In the genomic region with DNA sequence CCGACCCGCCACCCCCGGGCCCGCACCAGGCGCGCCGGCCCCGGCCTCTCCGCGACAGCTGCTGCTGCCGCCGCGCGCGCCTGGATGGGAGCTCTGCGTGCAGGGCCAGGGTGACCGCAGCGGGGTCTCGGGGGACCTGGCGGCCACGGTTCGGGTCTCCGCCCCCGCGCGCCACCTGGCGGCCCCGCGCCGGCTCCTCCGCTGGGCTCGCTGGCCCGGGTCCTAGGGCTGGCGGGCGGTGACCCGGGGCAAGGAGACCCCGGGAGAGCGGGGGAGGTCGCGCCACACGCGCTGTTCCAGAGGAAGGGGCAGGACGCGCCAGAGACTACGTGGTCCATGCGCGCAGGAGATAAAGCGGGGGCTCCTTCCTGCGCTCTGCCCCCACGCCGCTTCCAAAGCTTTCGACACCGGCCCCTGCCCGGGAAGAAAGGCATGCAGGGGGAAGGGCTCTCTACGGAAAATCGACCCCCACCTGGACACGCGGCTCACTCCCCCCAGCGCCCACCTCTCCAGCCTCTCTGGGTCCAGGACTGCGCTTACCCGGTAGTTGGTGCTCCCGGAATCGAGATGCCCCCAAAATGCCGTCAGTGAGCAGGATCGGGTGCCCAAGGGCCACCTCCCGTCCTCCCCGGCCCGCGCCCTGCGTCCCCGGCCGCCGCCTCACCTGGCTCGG, we compare ENCODE assay signal across 1 cellular context.
TF ChIP-seq lines count a peak whose summit lies in the region.

No MANE protein-coding gene starts in this region.

TF ChIP-seq in HEK293, 187 proteins besides CTCF, POLR2A, EP300 and RAD21 (continued from another document and continues in another):
- TF ChIP-seq, protein P1, sequence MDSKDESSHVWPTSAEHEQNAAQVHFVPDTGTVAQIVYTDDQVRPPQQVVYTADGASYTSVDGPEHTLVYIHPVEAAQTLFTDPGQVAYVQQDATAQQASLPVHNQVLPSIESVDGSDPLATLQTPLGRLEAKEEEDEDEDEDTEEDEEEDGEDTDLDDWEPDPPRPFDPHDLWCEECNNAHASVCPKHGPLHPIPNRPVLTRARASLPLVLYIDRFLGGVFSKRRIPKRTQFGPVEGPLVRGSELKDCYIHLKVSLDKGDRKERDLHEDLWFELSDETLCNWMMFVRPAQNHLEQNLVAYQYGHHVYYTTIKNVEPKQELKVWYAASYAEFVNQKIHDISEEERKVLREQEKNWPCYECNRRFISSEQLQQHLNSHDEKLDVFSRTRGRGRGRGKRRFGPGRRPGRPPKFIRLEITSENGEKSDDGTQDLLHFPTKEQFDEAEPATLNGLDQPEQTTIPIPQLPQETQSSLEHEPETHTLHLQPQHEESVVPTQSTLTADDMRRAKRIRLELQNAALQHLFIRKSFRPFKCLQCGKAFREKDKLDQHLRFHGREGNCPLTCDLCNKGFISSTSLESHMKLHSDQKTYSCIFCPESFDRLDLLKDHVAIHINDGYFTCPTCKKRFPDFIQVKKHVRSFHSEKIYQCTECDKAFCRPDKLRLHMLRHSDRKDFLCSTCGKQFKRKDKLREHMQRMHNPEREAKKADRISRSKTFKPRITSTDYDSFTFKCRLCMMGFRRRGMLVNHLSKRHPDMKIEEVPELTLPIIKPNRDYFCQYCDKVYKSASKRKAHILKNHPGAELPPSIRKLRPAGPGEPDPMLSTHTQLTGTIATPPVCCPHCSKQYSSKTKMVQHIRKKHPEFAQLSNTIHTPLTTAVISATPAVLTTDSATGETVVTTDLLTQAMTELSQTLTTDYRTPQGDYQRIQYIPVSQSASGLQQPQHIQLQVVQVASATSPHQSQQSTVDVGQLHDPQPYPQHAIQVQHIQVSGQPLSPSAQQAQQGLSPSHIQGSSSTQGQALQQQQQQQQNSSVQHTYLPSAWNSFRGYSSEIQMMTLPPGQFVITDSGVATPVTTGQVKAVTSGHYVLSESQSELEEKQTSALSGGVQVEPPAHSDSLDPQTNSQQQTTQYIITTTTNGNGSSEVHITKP (tag by site-specific recombination; IDR thresholded peaks at IDR 0.05), result no peak
- TF ChIP-seq ZNF48 (tag by site-specific recombination; IDR thresholded peaks at IDR 0.05) (no peak), ZBTB8A (tag by site-specific recombination; IDR thresholded peaks at IDR 0.05) (peak; percentile 18; the same call in 1 of the 2 replicates), ZNF335 (tag by site-specific recombination; conservative IDR thresholded peaks at IDR 0.05) (peak; percentile 63), YY1 (tag by site-specific recombination; IDR thresholded peaks at IDR 0.05) (no peak), ZFHX2 (tag by site-specific recombination; conservative IDR thresholded peaks at IDR 0.05) (peak; percentile 56), REPIN1 (tag by site-specific recombination; IDR thresholded peaks at IDR 0.05; ENCODE audit: low read depth) (no peak), ZBTB7A (tag by site-specific recombination; IDR thresholded peaks at IDR 0.05; ENCODE audit: low read depth) (0 out of 2 replicates have a peak, but pooled peaks have one; percentile 34), GLIS1 (tag by site-specific recombination; IDR thresholded peaks at IDR 0.05) (peak; percentile 63), PRDM1 (tag by site-specific recombination; IDR thresholded peaks at IDR 0.05) (no peak), ZNF311 (tag by site-specific recombination; IDR thresholded peaks at IDR 0.05; ENCODE audit: borderline replicate concordance) (no peak), ZNF155 (tag by site-specific recombination; IDR thresholded peaks at IDR 0.05) (no peak), ZNF510 (tag by site-specific recombination; IDR thresholded peaks at IDR 0.05; ENCODE audit: insufficient replicate concordance) (no peak), ZNF223 (tag by site-specific recombination; IDR thresholded peaks at IDR 0.05) (peak; percentile 77), RBAK (tag by site-specific recombination; IDR thresholded peaks at IDR 0.05) (no peak), ZBTB48 (tag by site-specific recombination; IDR thresholded peaks at IDR 0.05) (peak; percentile 26; the same call in 1 of the 2 replicates), ZNF549 (tag by site-specific recombination; IDR thresholded peaks at IDR 0.05) (no peak), GLIS2 (tag by site-specific recombination; IDR thresholded peaks at IDR 0.05) (peak; percentile 67), SETDB1 (IDR thresholded peaks at IDR 0.05; ENCODE audit: insufficient read length, low read length) (no peak), ZNF266 (tag by site-specific recombination; IDR thresholded peaks at IDR 0.05; ENCODE audit: low read depth) (no peak), ZNF555 (tag by site-specific recombination; conservative IDR thresholded peaks at IDR 0.05) (no peak), ZNF664 (tag by site-specific recombination; IDR thresholded peaks at IDR 0.05) (no peak), ZNF391 (tag by site-specific recombination; IDR thresholded peaks at IDR 0.05; ENCODE audit: borderline replicate concordance, low read depth) (0 out of 2 replicates have a peak, but pooled peaks have one; percentile 27), ZSCAN23 (tag by site-specific recombination; IDR thresholded peaks at IDR 0.05) (no peak), ZEB2 (tag by site-specific recombination; IDR thresholded peaks at IDR 0.05) (0 out of 2 replicates have a peak, but pooled peaks have one; percentile 34), ZNF354C (tag by site-specific recombination; IDR thresholded peaks at IDR 0.05; ENCODE audit: borderline replicate concordance, low read depth) (no peak), ZNF341 (tag by site-specific recombination; IDR thresholded peaks at IDR 0.05; ENCODE audit: low read depth) (peak; percentile 41; the same call in 1 of the 2 replicates)
- TF ChIP-seq, protein P2, sequence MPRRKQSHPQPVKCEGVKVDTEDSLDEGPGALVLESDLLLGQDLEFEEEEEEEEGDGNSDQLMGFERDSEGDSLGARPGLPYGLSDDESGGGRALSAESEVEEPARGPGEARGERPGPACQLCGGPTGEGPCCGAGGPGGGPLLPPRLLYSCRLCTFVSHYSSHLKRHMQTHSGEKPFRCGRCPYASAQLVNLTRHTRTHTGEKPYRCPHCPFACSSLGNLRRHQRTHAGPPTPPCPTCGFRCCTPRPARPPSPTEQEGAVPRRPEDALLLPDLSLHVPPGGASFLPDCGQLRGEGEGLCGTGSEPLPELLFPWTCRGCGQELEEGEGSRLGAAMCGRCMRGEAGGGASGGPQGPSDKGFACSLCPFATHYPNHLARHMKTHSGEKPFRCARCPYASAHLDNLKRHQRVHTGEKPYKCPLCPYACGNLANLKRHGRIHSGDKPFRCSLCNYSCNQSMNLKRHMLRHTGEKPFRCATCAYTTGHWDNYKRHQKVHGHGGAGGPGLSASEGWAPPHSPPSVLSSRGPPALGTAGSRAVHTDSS (tag by site-specific recombination; IDR thresholded peaks at IDR 0.05), result no peak
- TF ChIP-seq, protein P3, sequence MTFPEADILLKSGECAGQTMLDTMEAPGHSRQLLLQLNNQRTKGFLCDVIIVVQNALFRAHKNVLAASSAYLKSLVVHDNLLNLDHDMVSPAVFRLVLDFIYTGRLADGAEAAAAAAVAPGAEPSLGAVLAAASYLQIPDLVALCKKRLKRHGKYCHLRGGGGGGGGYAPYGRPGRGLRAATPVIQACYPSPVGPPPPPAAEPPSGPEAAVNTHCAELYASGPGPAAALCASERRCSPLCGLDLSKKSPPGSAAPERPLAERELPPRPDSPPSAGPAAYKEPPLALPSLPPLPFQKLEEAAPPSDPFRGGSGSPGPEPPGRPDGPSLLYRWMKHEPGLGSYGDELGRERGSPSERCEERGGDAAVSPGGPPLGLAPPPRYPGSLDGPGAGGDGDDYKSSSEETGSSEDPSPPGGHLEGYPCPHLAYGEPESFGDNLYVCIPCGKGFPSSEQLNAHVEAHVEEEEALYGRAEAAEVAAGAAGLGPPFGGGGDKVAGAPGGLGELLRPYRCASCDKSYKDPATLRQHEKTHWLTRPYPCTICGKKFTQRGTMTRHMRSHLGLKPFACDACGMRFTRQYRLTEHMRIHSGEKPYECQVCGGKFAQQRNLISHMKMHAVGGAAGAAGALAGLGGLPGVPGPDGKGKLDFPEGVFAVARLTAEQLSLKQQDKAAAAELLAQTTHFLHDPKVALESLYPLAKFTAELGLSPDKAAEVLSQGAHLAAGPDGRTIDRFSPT (tag by site-specific recombination; IDR thresholded peaks at IDR 0.05), result 0 out of 2 replicates have a peak, but pooled peaks have one; percentile 14
- TF ChIP-seq, protein P4, sequence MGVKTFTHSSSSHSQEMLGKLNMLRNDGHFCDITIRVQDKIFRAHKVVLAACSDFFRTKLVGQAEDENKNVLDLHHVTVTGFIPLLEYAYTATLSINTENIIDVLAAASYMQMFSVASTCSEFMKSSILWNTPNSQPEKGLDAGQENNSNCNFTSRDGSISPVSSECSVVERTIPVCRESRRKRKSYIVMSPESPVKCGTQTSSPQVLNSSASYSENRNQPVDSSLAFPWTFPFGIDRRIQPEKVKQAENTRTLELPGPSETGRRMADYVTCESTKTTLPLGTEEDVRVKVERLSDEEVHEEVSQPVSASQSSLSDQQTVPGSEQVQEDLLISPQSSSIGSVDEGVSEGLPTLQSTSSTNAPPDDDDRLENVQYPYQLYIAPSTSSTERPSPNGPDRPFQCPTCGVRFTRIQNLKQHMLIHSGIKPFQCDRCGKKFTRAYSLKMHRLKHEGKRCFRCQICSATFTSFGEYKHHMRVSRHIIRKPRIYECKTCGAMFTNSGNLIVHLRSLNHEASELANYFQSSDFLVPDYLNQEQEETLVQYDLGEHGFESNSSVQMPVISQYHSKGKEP (tag by site-specific recombination; IDR thresholded peaks at IDR 0.05), result no peak
- TF ChIP-seq, protein P5, sequence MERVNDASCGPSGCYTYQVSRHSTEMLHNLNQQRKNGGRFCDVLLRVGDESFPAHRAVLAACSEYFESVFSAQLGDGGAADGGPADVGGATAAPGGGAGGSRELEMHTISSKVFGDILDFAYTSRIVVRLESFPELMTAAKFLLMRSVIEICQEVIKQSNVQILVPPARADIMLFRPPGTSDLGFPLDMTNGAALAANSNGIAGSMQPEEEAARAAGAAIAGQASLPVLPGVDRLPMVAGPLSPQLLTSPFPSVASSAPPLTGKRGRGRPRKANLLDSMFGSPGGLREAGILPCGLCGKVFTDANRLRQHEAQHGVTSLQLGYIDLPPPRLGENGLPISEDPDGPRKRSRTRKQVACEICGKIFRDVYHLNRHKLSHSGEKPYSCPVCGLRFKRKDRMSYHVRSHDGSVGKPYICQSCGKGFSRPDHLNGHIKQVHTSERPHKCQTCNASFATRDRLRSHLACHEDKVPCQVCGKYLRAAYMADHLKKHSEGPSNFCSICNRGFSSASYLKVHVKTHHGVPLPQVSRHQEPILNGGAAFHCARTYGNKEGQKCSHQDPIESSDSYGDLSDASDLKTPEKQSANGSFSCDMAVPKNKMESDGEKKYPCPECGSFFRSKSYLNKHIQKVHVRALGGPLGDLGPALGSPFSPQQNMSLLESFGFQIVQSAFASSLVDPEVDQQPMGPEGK (tag by site-specific recombination; IDR thresholded peaks at IDR 0.05), result peak; percentile 71
- TF ChIP-seq, protein P6, sequence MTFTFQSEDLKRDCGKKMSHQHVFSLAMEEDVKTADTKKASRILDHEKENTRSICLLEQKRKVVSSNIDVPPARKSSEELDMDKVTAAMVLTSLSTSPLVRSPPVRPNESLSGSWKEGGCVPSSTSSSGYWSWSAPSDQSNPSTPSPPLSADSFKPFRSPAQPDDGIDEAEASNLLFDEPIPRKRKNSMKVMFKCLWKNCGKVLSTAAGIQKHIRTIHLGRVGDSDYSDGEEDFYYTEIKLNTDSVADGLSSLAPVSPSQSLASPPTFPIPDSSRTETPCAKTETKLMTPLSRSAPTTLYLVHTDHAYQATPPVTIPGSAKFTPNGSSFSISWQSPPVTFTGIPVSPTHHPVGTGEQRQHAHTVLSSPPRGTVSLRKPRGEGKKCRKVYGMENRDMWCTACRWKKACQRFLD (tag by site-specific recombination; IDR thresholded peaks at IDR 0.05), result no peak
- TF ChIP-seq, protein P7, sequence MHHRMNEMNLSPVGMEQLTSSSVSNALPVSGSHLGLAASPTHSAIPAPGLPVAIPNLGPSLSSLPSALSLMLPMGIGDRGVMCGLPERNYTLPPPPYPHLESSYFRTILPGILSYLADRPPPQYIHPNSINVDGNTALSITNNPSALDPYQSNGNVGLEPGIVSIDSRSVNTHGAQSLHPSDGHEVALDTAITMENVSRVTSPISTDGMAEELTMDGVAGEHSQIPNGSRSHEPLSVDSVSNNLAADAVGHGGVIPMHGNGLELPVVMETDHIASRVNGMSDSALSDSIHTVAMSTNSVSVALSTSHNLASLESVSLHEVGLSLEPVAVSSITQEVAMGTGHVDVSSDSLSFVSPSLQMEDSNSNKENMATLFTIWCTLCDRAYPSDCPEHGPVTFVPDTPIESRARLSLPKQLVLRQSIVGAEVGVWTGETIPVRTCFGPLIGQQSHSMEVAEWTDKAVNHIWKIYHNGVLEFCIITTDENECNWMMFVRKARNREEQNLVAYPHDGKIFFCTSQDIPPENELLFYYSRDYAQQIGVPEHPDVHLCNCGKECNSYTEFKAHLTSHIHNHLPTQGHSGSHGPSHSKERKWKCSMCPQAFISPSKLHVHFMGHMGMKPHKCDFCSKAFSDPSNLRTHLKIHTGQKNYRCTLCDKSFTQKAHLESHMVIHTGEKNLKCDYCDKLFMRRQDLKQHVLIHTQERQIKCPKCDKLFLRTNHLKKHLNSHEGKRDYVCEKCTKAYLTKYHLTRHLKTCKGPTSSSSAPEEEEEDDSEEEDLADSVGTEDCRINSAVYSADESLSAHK (tag by site-specific recombination; IDR thresholded peaks at IDR 0.05), result no peak
- TF ChIP-seq, protein P8, sequence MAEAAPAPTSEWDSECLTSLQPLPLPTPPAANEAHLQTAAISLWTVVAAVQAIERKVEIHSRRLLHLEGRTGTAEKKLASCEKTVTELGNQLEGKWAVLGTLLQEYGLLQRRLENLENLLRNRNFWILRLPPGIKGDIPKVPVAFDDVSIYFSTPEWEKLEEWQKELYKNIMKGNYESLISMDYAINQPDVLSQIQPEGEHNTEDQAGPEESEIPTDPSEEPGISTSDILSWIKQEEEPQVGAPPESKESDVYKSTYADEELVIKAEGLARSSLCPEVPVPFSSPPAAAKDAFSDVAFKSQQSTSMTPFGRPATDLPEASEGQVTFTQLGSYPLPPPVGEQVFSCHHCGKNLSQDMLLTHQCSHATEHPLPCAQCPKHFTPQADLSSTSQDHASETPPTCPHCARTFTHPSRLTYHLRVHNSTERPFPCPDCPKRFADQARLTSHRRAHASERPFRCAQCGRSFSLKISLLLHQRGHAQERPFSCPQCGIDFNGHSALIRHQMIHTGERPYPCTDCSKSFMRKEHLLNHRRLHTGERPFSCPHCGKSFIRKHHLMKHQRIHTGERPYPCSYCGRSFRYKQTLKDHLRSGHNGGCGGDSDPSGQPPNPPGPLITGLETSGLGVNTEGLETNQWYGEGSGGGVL (tag by site-specific recombination; IDR thresholded peaks at IDR 0.05), result no peak
- TF ChIP-seq, protein P9, sequence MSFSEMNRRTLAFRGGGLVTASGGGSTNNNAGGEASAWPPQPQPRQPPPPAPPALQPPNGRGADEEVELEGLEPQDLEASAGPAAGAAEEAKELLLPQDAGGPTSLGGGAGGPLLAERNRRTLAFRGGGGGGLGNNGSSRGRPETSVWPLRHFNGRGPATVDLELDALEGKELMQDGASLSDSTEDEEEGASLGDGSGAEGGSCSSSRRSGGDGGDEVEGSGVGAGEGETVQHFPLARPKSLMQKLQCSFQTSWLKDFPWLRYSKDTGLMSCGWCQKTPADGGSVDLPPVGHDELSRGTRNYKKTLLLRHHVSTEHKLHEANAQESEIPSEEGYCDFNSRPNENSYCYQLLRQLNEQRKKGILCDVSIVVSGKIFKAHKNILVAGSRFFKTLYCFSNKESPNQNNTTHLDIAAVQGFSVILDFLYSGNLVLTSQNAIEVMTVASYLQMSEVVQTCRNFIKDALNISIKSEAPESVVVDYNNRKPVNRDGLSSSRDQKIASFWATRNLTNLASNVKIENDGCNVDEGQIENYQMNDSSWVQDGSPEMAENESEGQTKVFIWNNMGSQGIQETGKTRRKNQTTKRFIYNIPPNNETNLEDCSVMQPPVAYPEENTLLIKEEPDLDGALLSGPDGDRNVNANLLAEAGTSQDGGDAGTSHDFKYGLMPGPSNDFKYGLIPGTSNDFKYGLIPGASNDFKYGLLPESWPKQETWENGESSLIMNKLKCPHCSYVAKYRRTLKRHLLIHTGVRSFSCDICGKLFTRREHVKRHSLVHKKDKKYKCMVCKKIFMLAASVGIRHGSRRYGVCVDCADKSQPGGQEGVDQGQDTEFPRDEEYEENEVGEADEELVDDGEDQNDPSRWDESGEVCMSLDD (tag by site-specific recombination; IDR thresholded peaks at IDR 0.05), result no peak
